11 cellular contexts compared by ENCODE assay signal in genomic region chr7:100397336-100398081, GRCh38. TPM values are rescaled to one million over a fixed set of nuclear protein-coding genes. Genes with fewer than 3 reads are reported as not detected.
A peak's percentile ranks its signal among the peaks of the same experiment; 100 is the strongest.
DNase-seq lines count a peak whose midpoint lies in the region; ATAC-seq and TF ChIP-seq lines count a peak whose summit lies in the region.
"Had no signal": no experiment of that assay in that cellular context is flagged by ENCODE, and none has a peak within 500 bp of the region (broad histone marks: within the 10 kb centered on the region; RNA-seq: fewer than 3 reads in every experiment).

No MANE protein-coding gene starts in this region.

- intact Hi-C loops in heart right ventricle (cut with DNase I) (no loop called here), cardiac septum (cut with DNase I) (no loop called here), upper lobe of right lung (cut with DNase I) (no loop called here)

- ATAC-seq in heart right ventricle (peak in 5 of 8 donors; percentile 11 to 54 (median 26)), upper lobe of right lung (peak; percentile 38)

- H3K27me3 ChIP-seq in heart right ventricle = no peaks in the 10 kb centered on the region
- no peaks in the 10 kb centered on the region for H3K27me3 ChIP-seq in upper lobe of right lung
- H3K27me3 ChIP-seq: dorsolateral prefrontal cortex had no signal

- DNase-seq in heart right ventricle (no peak), cardiac septum (ENCODE audit: low spot score) (no peak), MV-4-11 (lab: John Stamatoyannopoulos, UW) (peak; percentile 15), cerebellum (ENCODE audit: low spot score) (peak; percentile 57), upper lobe of right lung (no peak), medulla oblongata (ENCODE audit: extremely low spot score) (no peak), NCI-H2081 (lab: John Stamatoyannopoulos, UW) (no peak), HT-29 (ENCODE audit: low spot score) (no peak)
- DNase-seq: psoas muscle had no signal

- H3K9me3 ChIP-seq in heart right ventricle (no peaks in the 10 kb centered on the region), upper lobe of right lung (no peaks in the 10 kb centered on the region)
- H3K9me3 ChIP-seq: psoas muscle had no signal

- no peak for TF ChIP-seq CTCF in heart right ventricle (IDR thresholded peaks at IDR 0.05)
- no peak for TF ChIP-seq CTCF in upper lobe of right lung (IDR thresholded peaks at IDR 0.05)

- H3K4me3 ChIP-seq in heart right ventricle (no peak overlapping the region), upper lobe of right lung (no peak overlapping the region)
- H3K4me3 ChIP-seq: dorsolateral prefrontal cortex, psoas muscle had no signal

- WGBS in heart right ventricle, 2 donors = 56 to 64% methylated on average over 13 of the region's 13 CpGs

- H3K4me1 ChIP-seq in heart right ventricle (peaks cover 0 to 41% (median 0%) of the 10 kb centered on the region in 9 donors), upper lobe of right lung (no peaks in the 10 kb centered on the region)
- H3K4me1 ChIP-seq: psoas muscle had no signal

- H3K36me3 ChIP-seq in heart right ventricle = peaks cover 0 to 24% (median 0%) of the 10 kb centered on the region in 9 donors
- no peaks in the 10 kb centered on the region for H3K36me3 ChIP-seq in upper lobe of right lung

- H3K27ac ChIP-seq in heart right ventricle (peak overlapping the region in 1 of 10 donors; percentile 72), upper lobe of right lung (no peak overlapping the region)
- H3K27ac ChIP-seq: C4-2B, psoas muscle had no signal

RNA-seq across cellular contexts. Expression of gene PILRA, which starts 24.2 kb away (rescaled TPM):
- 10 to 100 TPM in 1 of 10 donors, 1 to 10 TPM in 9; 1.1 to 12.4 (median 2.5) TPM for total RNA-seq in heart right ventricle
- 1 to 10 TPM; 2.9 to 4.2 TPM for polyA plus RNA-seq in heart right ventricle
- total RNA-seq in cardiac septum = 2.3 TPM
- total RNA-seq in cerebellum = 3.3 TPM
- total RNA-seq in upper lobe of right lung = 36.9 TPM
- 2.1 TPM in 1 of 2 replicates, not detected in the other for total RNA-seq in HT-29 (2014; rRNA removed; shearing (Covaris generic))

RNA-seq across cellular contexts. Expression of gene ZCWPW1, which starts 31.0 kb away (rescaled TPM):
- total RNA-seq in heart right ventricle = 1 to 10 TPM; 3.3 to 5.5 (median 4.0) TPM
- polyA plus RNA-seq in heart right ventricle = 1 to 10 TPM; 7.2 to 7.5 TPM
- 3.4 TPM for total RNA-seq in cardiac septum
- 2.8 TPM for total RNA-seq in cerebellum
- total RNA-seq in upper lobe of right lung = 4.8 TPM
- 0.76 and 1.0 TPM in 2 replicates for total RNA-seq in HT-29 (2014; rRNA removed; shearing (Covaris generic))

RNA-seq across cellular contexts. Expression of gene MEPCE, which starts 32.1 kb away (rescaled TPM):
- total RNA-seq in heart right ventricle (10 to 100 TPM; 17.2 to 27.7 (median 23.0) TPM), cardiac septum (19.7 TPM), cerebellum (18.5 TPM), upper lobe of right lung (36.3 TPM)
- polyA plus RNA-seq in heart right ventricle = 10 to 100 TPM; 15.1 to 18.7 TPM
- total RNA-seq in HT-29 (2014; rRNA removed; shearing (Covaris generic)) = 80.9 and 89.1 TPM in 2 replicates

RNA-seq across cellular contexts. Expression of gene PPP1R35, which starts 38.8 kb away (rescaled TPM):
- total RNA-seq in heart right ventricle (10 to 100 TPM in 7 of 10 donors, 1 to 10 TPM in 3; 7.5 to 18.2 (median 11.3) TPM), cardiac septum (15.7 TPM), cerebellum (6.4 TPM), upper lobe of right lung (24.7 TPM)
- 10 to 100 TPM; 30.3 to 60.4 TPM for polyA plus RNA-seq in heart right ventricle
- 102 and 110 TPM in 2 replicates for total RNA-seq in HT-29 (2014; rRNA removed; shearing (Covaris generic))

RNA-seq across cellular contexts. Expression of gene PILRB, which starts 39.6 kb away (rescaled TPM):
- total RNA-seq in heart right ventricle = 10 to 100 TPM in 6 of 10 donors, 1 to 10 TPM in 4; 7.3 to 15.5 (median 10.5) TPM
- 10 to 100 TPM; 14.5 to 69.1 TPM for polyA plus RNA-seq in heart right ventricle
- total RNA-seq in cardiac septum = 11.6 TPM
- total RNA-seq in cerebellum = 18.4 TPM
- total RNA-seq in upper lobe of right lung = 38.1 TPM
- total RNA-seq in HT-29 (2014; rRNA removed; shearing (Covaris generic)) = 104 and 119 TPM in 2 replicates

Comparison
In these comparisons a context has a peak if more than half of its experiments do, and no peak if none do; other contexts are left out.
1. DNase-seq: peak in MV-4-11 (single experiment) and cerebellum (single experiment); none in heart right ventricle (0 of 2), cardiac septum (single experiment), upper lobe of right lung (single experiment), medulla oblongata (single experiment), NCI-H2081 (0 of 2) and HT-29 (single experiment).